Comparison of ENCODE assay signal across 8 cellular contexts in genomic region chrX:10722804-10723364, GRCh38.
DNase-seq lines count a peak whose midpoint lies in the region; ATAC-seq and TF ChIP-seq lines count a peak whose summit lies in the region.

No MANE protein-coding gene starts in this region.

- TF ChIP-seq CTCF in psoas muscle (IDR thresholded peaks at IDR 0.05), result peak; percentile 69

- H3K36me3 ChIP-seq in psoas muscle (ENCODE audit: insufficient read depth in 1 of 2, low read depth in 1 of 2), result no peaks in the 10 kb centered on the region

- intact Hi-C loops in psoas muscle (cut with DNase I), result loop anchor here (2.0 to 10.0 kb wide), 2 partner anchors 534 to 538 kb away; no protein-coding TSS in a partner anchor

- DNase-seq in SIG-M5 treated with dmso at 0.1 percent for 504 hours (lab: John Stamatoyannopoulos, UW; ENCODE audit: unreplicated experiment) (peak; percentile 34), SIG-M5 (lab: John Stamatoyannopoulos, UW) (no peak), H4 (ENCODE audit: low spot score) (peak; percentile 30), NCI-H2227 (lab: John Stamatoyannopoulos, UW; ENCODE audit: unreplicated experiment) (peak; percentile 61), glomerular endothelial cell (ENCODE audit: extremely low read depth, low read depth, low spot score) (peak; percentile 2), psoas muscle (no peak), kidney glomerular epithelial cell (lab: John Stamatoyannopoulos, UW) (no peak)
- DNase-seq in activated T-cell treated with anti-CD3 and anti-CD28 coated beads, Interleukin-2, amount 50 U/mL, for 48 hours, result peak; percentile 33 to 47

- no peaks in the 10 kb centered on the region for H3K9me3 ChIP-seq in psoas muscle

- H3K27ac ChIP-seq in psoas muscle, result no peak overlapping the region

- H3K27me3 ChIP-seq in psoas muscle (ENCODE audit: insufficient read depth in 3 of 3, low read length in 2 of 3), result no peaks in the 10 kb centered on the region

- WGBS in psoas muscle, 3 donors, result 30 to 32% (median 32%) methylated on average over 6 of the region's 6 CpGs

- peak; percentile 39 to 64 (median 62) for ATAC-seq in psoas muscle

- no peaks in the 10 kb centered on the region for H3K4me1 ChIP-seq in psoas muscle

- no peak overlapping the region for H3K4me3 ChIP-seq in psoas muscle

Comparison
In these comparisons a context has a peak if more than half of its experiments do, and no peak if none do; other contexts are left out.
1. DNase-seq: peak in SIG-M5 treated with dmso at 0.1 percent for 504 hours (single experiment), H4 (single experiment), NCI-H2227 (single experiment), activated T-cell treated with anti-CD3 and anti-CD28 coated beads, Interleukin-2, amount 50 U/mL, for 48 hours (2 of 2) and glomerular endothelial cell (single experiment); none in SIG-M5 (single experiment), psoas muscle (0 of 2) and kidney glomerular epithelial cell (single experiment).